1 cellular context compared by ENCODE assay signal in genomic region chr16:27204232-27204915, GRCh38.
TF ChIP-seq lines count a peak whose summit lies in the region.

No MANE protein-coding gene starts in this region.

TF ChIP-seq in GM23338, 12 proteins besides CTCF, POLR2A, EP300 and RAD21 (continued from another document):
- no peak for TF ChIP-seq ZNF462 (CRISPR knock-in tag; IDR thresholded peaks at IDR 0.05)
- TF ChIP-seq JUNB (IDR thresholded peaks at IDR 0.05; ENCODE audit: unreplicated experiment): no peak
- no peak for TF ChIP-seq ZNF331 (CRISPR knock-in tag; IDR thresholded peaks at IDR 0.05; ENCODE audit: low read depth)
- no peak for TF ChIP-seq ETS1 (IDR thresholded peaks at IDR 0.05)
- no peak for TF ChIP-seq STAT1 (IDR thresholded peaks at IDR 0.05; ENCODE audit: unreplicated experiment)
- TF ChIP-seq NANOG (IDR thresholded peaks at IDR 0.05; ENCODE audit: borderline replicate concordance): no peak
- TF ChIP-seq ZNF114 (CRISPR knock-in tag; IDR thresholded peaks at IDR 0.05): no peak
- no peak for TF ChIP-seq REST (IDR thresholded peaks at IDR 0.05; ENCODE audit: unreplicated experiment)
- TF ChIP-seq CREB1 (CRISPR knock-in tag; IDR thresholded peaks at IDR 0.05; ENCODE audit: low read depth): no peak
- TF ChIP-seq EZH2 (IDR thresholded peaks at IDR 0.05; ENCODE audit: low read depth, unreplicated experiment): no peak
- no peak for TF ChIP-seq POLR2AphosphoS5 (IDR thresholded peaks at IDR 0.05; ENCODE audit: low read depth)
TF ChIP-seq in GM23338: peak in this region for 0.
